Comparison of ENCODE assay signal across 19 cellular contexts in the genomic region with DNA sequence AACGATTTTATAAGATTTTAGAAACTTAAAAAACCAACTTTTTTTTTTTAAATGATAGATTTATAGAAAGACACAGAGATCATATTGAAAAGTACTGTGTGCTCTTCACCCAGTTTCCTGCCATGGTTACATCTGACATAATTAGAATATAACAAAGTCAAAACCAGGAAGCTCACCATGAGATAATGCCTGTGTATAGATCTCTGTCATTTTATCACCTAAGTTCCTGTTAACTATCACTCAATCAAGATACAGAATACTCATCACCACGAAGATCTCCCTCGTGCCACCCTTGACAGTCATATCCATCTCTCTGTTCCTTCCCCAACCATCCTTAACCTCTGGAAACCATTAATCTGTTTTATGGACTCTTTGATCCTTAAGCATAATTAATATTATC. TPM values are rescaled to one million over a fixed set of nuclear protein-coding genes. Genes with fewer than 3 reads are reported as not detected.
A peak's percentile ranks its signal among the peaks of the same experiment; 100 is the strongest.
DNase-seq lines count a peak whose midpoint lies in the region; ATAC-seq and TF ChIP-seq lines count a peak whose summit lies in the region.
"Had no signal": no experiment of that assay in that cellular context is flagged by ENCODE, and none has a peak within 500 bp of the region (broad histone marks: within the 10 kb centered on the region; RNA-seq: fewer than 3 reads in every experiment).

No MANE protein-coding gene starts in this region.

- 62% methylated on average over 3 of the region's 3 CpGs for WGBS in suprapubic skin

- POLR2A ChIA-PET in T-cell (lab: Charles Lee) = interaction anchor here (0.6 to 1.1 kb wide), 4 partner anchors 39 to 788 kb away, joined by 3 to 4 read pairs (median 3); a partner anchor contains a TSS

- no peak for TF ChIP-seq EP300 in suprapubic skin (IDR thresholded peaks at IDR 0.05)

- H3K4me1 ChIP-seq in suprapubic skin = peaks cover 5% of the 10 kb centered on the region

- H3K36me3 Mint-ChIP-seq in activated T-cell treated with anti-CD3 and anti-CD28 coated beads, Interleukin-2, amount 50 U/mL, for 72 hours (ENCODE audit: insufficient read depth in 2 of 2) = peaks cover 1 to 4% of the 10 kb centered on the region in 2 donors
- H3K36me3 Mint-ChIP-seq in T-cell = peaks cover 19% of the 10 kb centered on the region

- peaks cover 16% of the 10 kb centered on the region for H3K36me3 ChIP-seq in suprapubic skin
- H3K36me3 ChIP-seq: thyroid gland had no signal

- no peak for TF ChIP-seq CTCF in suprapubic skin (IDR thresholded peaks at IDR 0.05)

- H3K27me3 ChIP-seq in suprapubic skin = no peaks in the 10 kb centered on the region
- H3K27me3 ChIP-seq: gastrocnemius medialis, thyroid gland had no signal

- peak overlapping the region; percentile 21 for H3K27ac Mint-ChIP-seq in activated T-cell treated with anti-CD3 and anti-CD28 coated beads, Interleukin-2, amount 50 U/mL, for 72 hours
- H3K27ac Mint-ChIP-seq in T-cell = peak overlapping the region; percentile 58 to 93

- H3K9me3 ChIP-seq in suprapubic skin = no peaks in the 10 kb centered on the region
- H3K9me3 ChIP-seq: gastrocnemius medialis, thyroid gland had no signal

- CTCF ChIA-PET in T-cell (lab: Charles Lee) = interaction anchor here in 1 of 2 donors (0.7 to 1.6 kb wide), 3 partner anchors 9 to 37 kb away, joined by 3 to 4 read pairs (median 3); no protein-coding TSS in a partner anchor

- peak; percentile 89 to 95 for ATAC-seq in activated T-cell treated with anti-CD3 and anti-CD28 coated beads, Interleukin-2, amount 50 U/mL, for 72 hours (replicated peaks in 1 of 2)
- ATAC-seq in T-cell (replicated peaks in 1 of 4) (peak; percentile 44 to 92 (median 70)), left cardiac atrium (no peak), Right ventricle myocardium inferior (no peak)
- ATAC-seq in stimulated activated naive CD8-positive, alpha-beta T cell treated with anti-CD3 and anti-CD28 coated beads, Interleukin-15, Interleukin-2, amounts not matched to agents 100 U/mL and 50 U/mL, for 24 hours = peak; percentile 69
- ATAC-seq: gastrocnemius medialis had no signal

- no peaks in the 10 kb centered on the region for H3K27me3 Mint-ChIP-seq in activated T-cell treated with anti-CD3 and anti-CD28 coated beads, Interleukin-2, amount 50 U/mL, for 72 hours (ENCODE audit: low read depth)
- H3K27me3 Mint-ChIP-seq in T-cell = no peaks in the 10 kb centered on the region

- intact Hi-C loops in left cardiac atrium (cut with DNase I) (loop anchor here in 1 of 2 donors (5.0 kb wide), 1 partner anchor 441 kb away; a partner anchor contains a TSS), Right ventricle myocardium inferior (cut with DNase I) (no loop called here)

- H3K4me1 Mint-ChIP-seq in activated T-cell treated with anti-CD3 and anti-CD28 coated beads, Interleukin-2, amount 50 U/mL, for 72 hours (ENCODE audit: low read depth) = peaks cover 12% of the 10 kb centered on the region
- H3K4me1 Mint-ChIP-seq in T-cell = peaks cover 8 to 15% (median 12%) of the 10 kb centered on the region in 3 donors
- H3K4me1 Mint-ChIP-seq: neural crest cell had no signal

- no peaks in the 10 kb centered on the region for H3K9me3 Mint-ChIP-seq in activated T-cell treated with anti-CD3 and anti-CD28 coated beads, Interleukin-2, amount 50 U/mL, for 72 hours
- no peaks in the 10 kb centered on the region for H3K9me3 Mint-ChIP-seq in T-cell
- H3K9me3 Mint-ChIP-seq: neural crest cell had no signal

- no peak for DNase-seq in activated T-cell treated with anti-CD3 and anti-CD28 coated beads, Interleukin-2, amount 50 U/mL, for 72 hours
- no peak for DNase-seq in activated T-cell treated with anti-CD3 and anti-CD28 coated beads, Interleukin-2, amount 50 U/mL, for 1 hour
- DNase-seq in T-cell (no peak), dermis blood vessel endothelial cell (peak; percentile 38), left cardiac atrium (no peak), suprapubic skin (ENCODE audit: low spot score in 2 of 2) (no peak), Right ventricle myocardium inferior (ENCODE audit: missing footprints) (no peak)
- no peak for DNase-seq in stimulated activated naive CD8-positive, alpha-beta T cell treated with anti-CD3 and anti-CD28 coated beads, Interleukin-15, Interleukin-2, amounts not matched to agents 100 U/mL and 50 U/mL, for 24 hours
- DNase-seq: activated CD4-positive, alpha-beta T cell treated with anti-CD3 and anti-CD28 coated beads, Interleukin-2, amount 50 U/mL, for 4 hours; central memory CD4-positive, alpha-beta T cell; gastrocnemius medialis; H7; IMR-90; NCI-H1092; NCI-H748 treated with DMSO at 0.1 percent for 48 hours; retina; stimulated activated CD4-positive, alpha-beta T cell treated with anti-CD3 and anti-CD28 coated beads, Interleukin-1b, Interleukin-23, amount 100 ng/mL, for 48 hours; thyroid gland had no signal

- H3K4me3 Mint-ChIP-seq in activated T-cell treated with anti-CD3 and anti-CD28 coated beads, Interleukin-2, amount 50 U/mL, for 72 hours = peak overlapping the region; percentile 59 to 70
- H3K4me3 Mint-ChIP-seq in T-cell = peak overlapping the region in 2 of 3 donors; percentile 63 to 68
- H3K4me3 Mint-ChIP-seq: neural crest cell had no signal

- H3K27ac ChIP-seq in suprapubic skin = no peak overlapping the region
- H3K27ac ChIP-seq: gastrocnemius medialis, thyroid gland had no signal

- no peak for TF ChIP-seq POLR2A in suprapubic skin (IDR thresholded peaks at IDR 0.05)

- no peak overlapping the region for H3K4me3 ChIP-seq in suprapubic skin
- H3K4me3 ChIP-seq: gastrocnemius medialis, thyroid gland had no signal

RNA-seq across cellular contexts. Expression of a gene that starts 39.1 kb away (rescaled TPM):
- 10 to 100 TPM; 27.7 to 36.5 TPM for total RNA-seq in activated T-cell treated with anti-CD3 and anti-CD28 coated beads, Interleukin-2, amount 50 U/mL, for 72 hours
- 10 to 100 TPM; 10.6 to 18.5 (median 14.2) TPM for total RNA-seq in T-cell
- 14.0 and 14.7 TPM in 2 replicates for total RNA-seq in dermis blood vessel endothelial cell
- total RNA-seq in left cardiac atrium = 1 to 10 TPM; 4.3 to 4.6 TPM
- total RNA-seq in suprapubic skin = 10 to 100 TPM; 10.9 to 21.6 (median 11.4) TPM
- 3.0 TPM for total RNA-seq in Right ventricle myocardium inferior

Comparison
In these comparisons a context has a peak if more than half of its experiments do, and no peak if none do; other contexts are left out.
1. ATAC-seq: peak in activated T-cell treated with anti-CD3 and anti-CD28 coated beads, Interleukin-2, amount 50 U/mL, for 72 hours (2 of 2), T-cell (4 of 4) and stimulated activated naive CD8-positive, alpha-beta T cell treated with anti-CD3 and anti-CD28 coated beads, Interleukin-15, Interleukin-2, amounts not matched to agents 100 U/mL and 50 U/mL, for 24 hours (single experiment); none in left cardiac atrium (0 of 2) and Right ventricle myocardium inferior (single experiment).